ENCODE assay signal across 22 cellular contexts in the genomic region with DNA sequence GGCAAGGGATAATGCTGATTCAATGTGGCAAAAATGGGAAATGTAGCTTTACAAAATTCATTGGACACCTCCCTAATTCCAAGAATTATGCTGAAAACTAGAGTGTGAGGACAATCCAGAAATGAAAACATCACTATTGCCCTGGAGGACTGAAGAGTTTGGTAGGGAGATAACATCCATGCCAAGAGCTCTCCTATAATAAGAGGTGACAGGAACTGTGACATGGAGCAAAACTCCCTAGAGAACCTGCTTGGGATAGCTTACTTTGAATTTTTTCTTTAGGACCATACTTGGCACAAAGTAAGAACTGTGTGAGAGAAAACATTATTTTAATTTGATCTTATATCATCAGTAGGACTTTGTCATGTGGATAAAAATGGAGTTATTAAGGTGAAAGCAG. TPM values are rescaled to one million over a fixed set of nuclear protein-coding genes. Genes with fewer than 3 reads are reported as not detected.
"Had no signal": no experiment of that assay in that cellular context is flagged by ENCODE, and none has a peak within 500 bp of the region (broad histone marks: within the 10 kb centered on the region; RNA-seq: fewer than 3 reads in every experiment).

No MANE protein-coding gene starts in this region.

- H3K4me3 Mint-ChIP-seq: activated CD4-positive, alpha-beta memory T cell treated with anti-CD3 and anti-CD28 coated beads, Interleukin-2, amount 10 ng/mL, durations not matched to agents 7 days and 5 days; activated naive CD4-positive, alpha-beta T cell treated with anti-CD3 and anti-CD28 coated beads, Interleukin-2, amount 10 ng/mL, durations not matched to agents 7 days and 5 days; activated naive CD8-positive, alpha-beta T cell treated with anti-CD3 and anti-CD28 coated beads, Interleukin-2, amount 10 ng/mL, durations not matched to agents 7 days and 5 days; activated T-cell treated with anti-CD3 and anti-CD28 coated beads, Interleukin-2, amount 50 U/mL, for 24 hours; activated T-cell treated with anti-CD3 and anti-CD28 coated beads, Interleukin-2, amount 50 U/mL, for 72 hours had no signal

- H3K4me1 Mint-ChIP-seq: activated CD4-positive, alpha-beta memory T cell treated with anti-CD3 and anti-CD28 coated beads, Interleukin-2, amount 10 ng/mL, durations not matched to agents 7 days and 5 days; activated naive CD4-positive, alpha-beta T cell treated with anti-CD3 and anti-CD28 coated beads, Interleukin-2, amount 10 ng/mL, durations not matched to agents 7 days and 5 days; activated naive CD8-positive, alpha-beta T cell treated with anti-CD3 and anti-CD28 coated beads, Interleukin-2, amount 10 ng/mL, durations not matched to agents 7 days and 5 days had no signal

- H3K36me3 Mint-ChIP-seq: activated naive CD4-positive, alpha-beta T cell treated with anti-CD3 and anti-CD28 coated beads, Interleukin-2, amount 10 ng/mL, durations not matched to agents 7 days and 5 days; activated naive CD8-positive, alpha-beta T cell treated with anti-CD3 and anti-CD28 coated beads, Interleukin-2, amount 10 ng/mL, durations not matched to agents 7 days and 5 days had no signal

- H3K27me3 Mint-ChIP-seq: activated naive CD4-positive, alpha-beta T cell treated with anti-CD3 and anti-CD28 coated beads, Interleukin-2, amount 10 ng/mL, durations not matched to agents 7 days and 5 days had no signal

- H3K27ac Mint-ChIP-seq: activated CD4-positive, alpha-beta memory T cell treated with anti-CD3 and anti-CD28 coated beads, Interleukin-2, amount 10 ng/mL, durations not matched to agents 7 days and 5 days; activated naive CD4-positive, alpha-beta T cell treated with anti-CD3 and anti-CD28 coated beads, Interleukin-2, amount 10 ng/mL, durations not matched to agents 7 days and 5 days; activated naive CD4-positive, alpha-beta T cell treated with anti-CD3 and anti-CD28 coated beads, Interleukin-2, amount 50 U/mL, for 72 hours; activated naive CD8-positive, alpha-beta T cell treated with anti-CD3 and anti-CD28 coated beads, Interleukin-2, amount 10 ng/mL, durations not matched to agents 7 days and 5 days; activated T-cell treated with anti-CD3 and anti-CD28 coated beads, Interleukin-2, amount 50 U/mL, for 24 hours; activated T-cell treated with anti-CD3 and anti-CD28 coated beads, Interleukin-2, amount 50 U/mL, for 72 hours had no signal

- ATAC-seq: activated naive CD4-positive, alpha-beta T cell treated with anti-CD3 and anti-CD28 coated beads, Interleukin-2, amount 50 U/mL, for 72 hours; activated T-cell treated with anti-CD3 and anti-CD28 coated beads, Interleukin-2, amount 50 U/mL, for 72 hours; gastroesophageal sphincter had no signal

- H3K9me3 Mint-ChIP-seq: activated naive CD4-positive, alpha-beta T cell treated with anti-CD3 and anti-CD28 coated beads, Interleukin-2, amount 10 ng/mL, durations not matched to agents 7 days and 5 days had no signal

- H3K27ac ChIP-seq: brain microvascular endothelial cell, colonic mucosa, epithelial cell of prostate, esophagus squamous epithelium, gastroesophageal sphincter had no signal

- DNase-seq: activated CD4-positive, alpha-beta memory T cell treated with anti-CD3 and anti-CD28 coated beads, Interleukin-2, amount 10 ng/mL, durations not matched to agents 7 days and 5 days; activated CD4-positive, alpha-beta T cell treated with anti-CD3 and anti-CD28 coated beads for 48 hours; activated CD8-positive, alpha-beta memory T cell treated with anti-CD3 and anti-CD28 coated beads, Interleukin-2, amount 50 U/mL, for 48 hours; activated gamma-delta T cell; activated naive CD4-positive, alpha-beta T cell; activated naive CD4-positive, alpha-beta T cell treated with anti-CD3 and anti-CD28 coated beads, Interleukin-2, amount 10 ng/mL, durations not matched to agents 7 days and 5 days; activated naive CD8-positive, alpha-beta T cell treated with anti-CD3 and anti-CD28 coated beads, Interleukin-2, amount 10 ng/mL, durations not matched to agents 7 days and 5 days; activated T-cell treated with anti-CD3 and anti-CD28 coated beads for 4 hours; activated T-cell treated with anti-CD3 and anti-CD28 coated beads, Interleukin-2, amount 50 U/mL, for 24 hours; activated T-cell treated with anti-CD3 and anti-CD28 coated beads, Interleukin-2, amount 50 U/mL, for 72 hours; brain microvascular endothelial cell; colonic mucosa; effector CD8-positive, alpha-beta T cell; esophagus squamous epithelium; foreskin melanocyte; T-helper 2 cell had no signal

RNA-seq across cellular contexts. Expression of gene STON2, which starts 48.9 kb away (rescaled TPM):
- total RNA-seq: activated naive CD8-positive, alpha-beta T cell treated with anti-CD3 and anti-CD28 coated beads, Interleukin-2, amount 10 ng/mL, durations not matched to agents 7 days and 5 days; chondrocyte; endothelial cell of umbilical vein; fibroblast of villous mesenchyme had no signal
